In the genomic region with DNA sequence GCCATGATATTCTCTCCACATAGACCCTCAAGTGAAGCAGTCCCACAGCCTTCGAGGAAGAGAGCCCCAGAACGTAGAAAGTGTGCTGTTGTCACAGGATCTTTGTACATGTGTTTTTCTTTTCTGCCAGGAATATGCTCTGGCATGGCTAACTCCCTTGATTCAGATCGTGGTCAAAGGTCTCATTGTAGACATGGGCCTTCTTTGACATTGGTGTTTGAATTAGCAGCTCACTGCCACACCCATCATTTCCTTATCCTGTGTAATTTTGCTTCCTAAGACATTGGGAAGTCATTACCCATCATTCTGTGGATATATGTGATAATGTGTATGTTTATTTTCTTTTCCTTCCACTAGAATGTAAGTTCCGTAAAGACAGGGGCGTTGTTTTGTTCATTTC, we compare ENCODE assay signal across 1 cellular context.
TF ChIP-seq lines count a peak whose summit lies in the region.

No MANE protein-coding gene starts in this region.

TF ChIP-seq in IMR-90, 13 proteins besides CTCF, POLR2A, EP300 and RAD21:
- TF ChIP-seq RFX5 (IDR thresholded peaks at IDR 0.05; ENCODE audit: low read depth, low read length): no peak
- TF ChIP-seq, protein P1, sequence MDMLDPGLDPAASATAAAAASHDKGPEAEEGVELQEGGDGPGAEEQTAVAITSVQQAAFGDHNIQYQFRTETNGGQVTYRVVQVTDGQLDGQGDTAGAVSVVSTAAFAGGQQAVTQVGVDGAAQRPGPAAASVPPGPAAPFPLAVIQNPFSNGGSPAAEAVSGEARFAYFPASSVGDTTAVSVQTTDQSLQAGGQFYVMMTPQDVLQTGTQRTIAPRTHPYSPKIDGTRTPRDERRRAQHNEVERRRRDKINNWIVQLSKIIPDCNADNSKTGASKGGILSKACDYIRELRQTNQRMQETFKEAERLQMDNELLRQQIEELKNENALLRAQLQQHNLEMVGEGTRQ (IDR thresholded peaks at IDR 0.05; ENCODE audit: low read depth, low read length): no peak
- no peak for TF ChIP-seq MXI1 (IDR thresholded peaks at IDR 0.05; ENCODE audit: borderline replicate concordance, low read depth, low read length)
- TF ChIP-seq FOS (IDR thresholded peaks at IDR 0.05; ENCODE audit: low read depth, low read length): no peak
